In the genomic region with DNA sequence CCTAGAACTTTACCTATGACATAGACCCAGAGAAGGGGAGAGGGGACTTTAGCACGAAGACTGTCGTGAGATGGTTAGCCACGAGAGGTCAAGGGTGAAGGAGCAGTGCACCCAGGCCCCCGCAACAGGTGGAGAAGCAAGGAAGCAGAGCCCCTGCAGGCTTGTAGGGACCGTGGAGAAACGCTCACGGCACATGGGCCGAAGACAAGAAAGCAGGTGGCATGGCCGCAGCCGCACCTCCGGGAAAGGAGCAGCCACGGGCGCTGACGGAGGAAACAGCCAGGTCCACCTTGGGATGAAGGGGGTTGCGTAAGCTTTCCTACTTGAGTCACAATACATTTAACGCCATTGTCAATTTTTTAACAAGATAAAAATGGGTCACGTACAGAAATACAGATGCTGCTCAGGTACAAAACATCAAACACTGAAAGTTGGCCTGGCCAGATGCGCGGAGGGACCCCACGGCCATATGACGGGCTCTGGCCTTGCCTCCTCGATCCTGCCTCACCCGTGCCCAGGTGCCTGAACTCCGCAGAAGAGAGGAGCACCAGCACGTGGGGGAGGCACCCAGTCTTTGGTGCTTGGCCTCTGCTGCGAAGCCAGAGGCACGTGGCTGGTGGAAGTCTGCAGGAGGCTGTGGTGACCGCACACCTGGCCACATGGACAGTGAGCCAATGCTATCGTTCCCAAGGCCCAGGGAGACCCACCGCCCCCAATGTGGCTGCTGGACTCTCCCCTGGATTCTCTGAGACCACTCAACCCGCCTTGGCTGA, we compare ENCODE assay signal across 17 cellular contexts. TPM values are rescaled to one million over a fixed set of nuclear protein-coding genes. Genes with fewer than 3 reads are reported as not detected.
DNase-seq lines count a peak whose midpoint lies in the region; ATAC-seq and TF ChIP-seq lines count a peak whose summit lies in the region.
"Had no signal": no experiment of that assay in that cellular context is flagged by ENCODE, and none has a peak within 500 bp of the region (broad histone marks: within the 10 kb centered on the region; RNA-seq: fewer than 3 reads in every experiment).

No MANE protein-coding gene starts in this region.

- POLR2A ChIA-PET in HEK293 (lab: Yijun Ruan, JAX) = no interaction called here
- POLR2A ChIA-PET in PC-3 (lab: Charles Lee; ENCODE audit: unreplicated experiment) = no interaction called here

- CTCF ChIA-PET in HEK293 (lab: Yijun Ruan, JAX) = interaction anchor here (0.6 kb wide), 2 partner anchors 20 to 1046 kb away, joined by 5 read pairs; no protein-coding TSS in a partner anchor
- CTCF ChIA-PET in PC-3 (lab: Charles Lee) = no interaction called here

- H3K9me3 ChIP-seq in HEK293 (ENCODE audit: control insufficient read depth, insufficient read depth, low read depth, low read length) = no peaks in the 10 kb centered on the region
- H3K9me3 ChIP-seq in PC-3 (ENCODE audit: low read length) = no peaks in the 10 kb centered on the region
- H3K9me3 ChIP-seq: A549, BE2C, Caco-2, HAP-1 had no signal

- TF ChIP-seq CTCF in CD14-positive monocyte (IDR thresholded peaks at IDR 0.05) (no peak), HEK293 (tag by site-specific recombination; IDR thresholded peaks at IDR 0.05) (no peak), VCaP (conservative IDR thresholded peaks at IDR 0.05) (no peak), nephron progenitor cell (IDR thresholded peaks at IDR 0.05) (no peak), PC-3 (conservative IDR thresholded peaks at IDR 0.05; ENCODE audit: low read depth, low read length) (no peak)

- H3K9me2 ChIP-seq in PC-3 (replicated peaks; ENCODE audit: low read length) = no peaks in the 10 kb centered on the region

- H3K4me1 ChIP-seq in HEK293 (ENCODE audit: control insufficient read depth, insufficient read depth, low read length) (no peaks in the 10 kb centered on the region), PC-3 (ENCODE audit: insufficient read depth, low read length) (no peaks in the 10 kb centered on the region)
- H3K4me1 ChIP-seq: A549, Caco-2, HAP-1 had no signal

- H3K4me3 ChIP-seq in HEK293 (ENCODE audit: low read depth, low read length) = no peak overlapping the region
- H3K4me3 ChIP-seq in PC-3 (ENCODE audit: low read length) = no peak overlapping the region
- H3K4me3 ChIP-seq: A549, HAP-1 had no signal

- H3K9me3 Mint-ChIP-seq in CD14-positive monocyte (no peaks in the 10 kb centered on the region), nephron progenitor cell (peaks cover 2% of the 10 kb centered on the region)
- H3K9me3 Mint-ChIP-seq: CD8-positive, alpha-beta memory T cell; HFFc6 had no signal

- H4K20me1 ChIP-seq in PC-3 (ENCODE audit: low read length) = no peaks in the 10 kb centered on the region

- H3K36me3 Mint-ChIP-seq in CD14-positive monocyte (peaks cover 78 to 98% of the 10 kb centered on the region in 2 donors), nephron progenitor cell (ENCODE audit: low read depth) (peaks cover 46% of the 10 kb centered on the region)

- H2AFZ ChIP-seq in PC-3 (ENCODE audit: low read length) = no peak overlapping the region

- H3K36me3 ChIP-seq in HEK293 (ENCODE audit: control insufficient read depth in 2 of 2, insufficient read depth in 1 of 2, low read length in 2 of 2) (peaks cover 15 to 94% of the 10 kb centered on the region in 2 experiments; a peak in 2 of 3 replicates), PC-3 (ENCODE audit: low read depth, low read length) (peaks cover 26% of the 10 kb centered on the region)

- no peak for ATAC-seq in PC-3
- ATAC-seq: A549 had no signal

- BruUV-seq in PC-3 (replicated peaks; lab: Mats Ljungman, UMichigan) = no TSS peak

- H3K27ac Mint-ChIP-seq in CD14-positive monocyte = peak overlapping the region in 6 of 7 donors; percentile 20 to 94 (median 88)
- peak overlapping the region; percentile 13 for H3K27ac Mint-ChIP-seq in nephron progenitor cell
- H3K27ac Mint-ChIP-seq: HFFc6 had no signal

- intact Hi-C loops in CD14-positive monocyte (cut with micrococcal nuclease) = no loop called here
- intact Hi-C loops in PC-3 (cut with micrococcal nuclease) = no loop called here

- peaks cover 20% of the 10 kb centered on the region for H3K4me1 Mint-ChIP-seq in CD14-positive monocyte
- peaks cover 15% of the 10 kb centered on the region for H3K4me1 Mint-ChIP-seq in nephron progenitor cell

- no peaks in the 10 kb centered on the region for H3K27me3 ChIP-seq in PC-3 (ENCODE audit: low read length)
- H3K27me3 ChIP-seq: BE2C had no signal

- DNase-seq in CD14-positive monocyte (ENCODE audit: low spot score) (no peak), nephron progenitor cell (no peak), PC-3 (no peak)
- no peak for DNase-seq in activated CD8-positive, alpha-beta memory T cell treated with anti-CD3 and anti-CD28 coated beads, Interleukin-2, amount 50 U/mL, for 4 hours
- DNase-seq in stimulated activated naive CD4-positive, alpha-beta T cell (lab: John Stamatoyannopoulos, UW) = no peak
- DNase-seq: BE2C; Caco-2; CD8-positive, alpha-beta memory T cell; DND-41; GDM1; GOT3; HFFc6; IMR-90 had no signal

- no peaks in the 10 kb centered on the region; the same call in 1 of the 2 replicates for H3K79me2 ChIP-seq in PC-3 (ENCODE audit: low read length)

- H3K27ac ChIP-seq in HEK293 (ENCODE audit: extremely low read depth, low read depth, low read length) = peak overlapping the region; percentile 41; the same call in 1 of the 2 replicates
- peak overlapping the region; percentile 68 for H3K27ac ChIP-seq in VCaP
- no peak overlapping the region for H3K27ac ChIP-seq in PC-3 (ENCODE audit: low read length)
- H3K27ac ChIP-seq: A549 had no signal

- no peak overlapping the region for H3K4me2 ChIP-seq in PC-3 (ENCODE audit: low read length)
- H3K4me2 ChIP-seq: A549 had no signal

- no peak overlapping the region for H3K9ac ChIP-seq in PC-3 (ENCODE audit: low read length)

- no peaks in the 10 kb centered on the region for H3F3A ChIP-seq in PC-3 (ENCODE audit: low read length, unreplicated experiment)

- H3K27me3 Mint-ChIP-seq in CD14-positive monocyte (ENCODE audit: low read depth in 3 of 3) = peaks cover 0 to 2% (median 0%) of the 10 kb centered on the region in 3 donors
- H3K27me3 Mint-ChIP-seq in nephron progenitor cell (ENCODE audit: low read depth, poor library complexity) = peaks cover 3% of the 10 kb centered on the region
- H3K27me3 Mint-ChIP-seq: CD8-positive, alpha-beta memory T cell had no signal

- H3K4me3 Mint-ChIP-seq in CD14-positive monocyte (no peak overlapping the region), nephron progenitor cell (no peak overlapping the region)
- H3K4me3 Mint-ChIP-seq: CD8-positive, alpha-beta memory T cell; HFFc6 had no signal

TF ChIP-seq in HEK293, 187 proteins besides CTCF, POLR2A, EP300 and RAD21:
- TF ChIP-seq ZNF302 (tag by site-specific recombination; IDR thresholded peaks at IDR 0.05; ENCODE audit: low read depth) (no peak), ZXDB (tag by site-specific recombination; IDR thresholded peaks at IDR 0.05) (no peak), ZNF112 (tag by site-specific recombination; IDR thresholded peaks at IDR 0.05) (no peak), SCRT2 (tag by site-specific recombination; IDR thresholded peaks at IDR 0.05) (peak; percentile 51)
TF ChIP-seq in HEK293: peak in this region for 1.

RNA-seq across cellular contexts. Expression of a gene that starts 21.2 kb away (rescaled TPM):
- 10 to 100 TPM; 50.8 to 68.4 TPM for polyA plus RNA-seq in CD14-positive monocyte
- 77.8 and 118 TPM in 2 replicates for total RNA-seq in PC-3 (2014; rRNA removed)

RNA-seq across cellular contexts. Expression of a gene that starts 34.8 kb away (rescaled TPM):
- 10 to 100 TPM; 41.0 to 61.3 TPM for polyA plus RNA-seq in CD14-positive monocyte
- total RNA-seq in PC-3 (2014; rRNA removed) = 125 and 160 TPM in 2 replicates

RNA-seq across cellular contexts. Expression of a gene that starts 35.0 kb away (rescaled TPM):
- 1 to 10 TPM; 3.4 to 4.5 TPM for polyA plus RNA-seq in CD14-positive monocyte
- 28.8 and 44.1 TPM in 2 replicates for total RNA-seq in PC-3 (2014; rRNA removed)

RNA-seq across cellular contexts. Expression of a gene that starts 51.1 kb away (rescaled TPM):
- 1 to 10 TPM in 1 of 2 donors, under 1 TPM in 1; 0.69 to 1.0 TPM for polyA plus RNA-seq in CD14-positive monocyte
- 32.1 and 48.0 TPM in 2 replicates for total RNA-seq in PC-3 (2014; rRNA removed)
